Comparison of ENCODE assay signal across 1 cellular context in genomic region chr5:95836544-95836943, GRCh38.
TF ChIP-seq lines count a peak whose summit lies in the region.

No MANE protein-coding gene starts in this region.

TF ChIP-seq in GM23338, 12 proteins besides CTCF, POLR2A, EP300 and RAD21 (continued from another document):
- TF ChIP-seq ZNF462 (CRISPR knock-in tag; IDR thresholded peaks at IDR 0.05) (no peak), POLR2AphosphoS5 (IDR thresholded peaks at IDR 0.05; ENCODE audit: low read depth) (no peak), ETS1 (IDR thresholded peaks at IDR 0.05) (no peak), REST (IDR thresholded peaks at IDR 0.05; ENCODE audit: unreplicated experiment) (no peak), ZNF114 (CRISPR knock-in tag; IDR thresholded peaks at IDR 0.05) (no peak)
